Comparison of ENCODE assay signal across 10 cellular contexts in genomic region chr3:53846851-53847155, GRCh38. TPM values are rescaled to one million over a fixed set of nuclear protein-coding genes. Genes with fewer than 3 reads are reported as not detected.
A peak's percentile ranks its signal among the peaks of the same experiment; 100 is the strongest.
DNase-seq lines count a peak whose midpoint lies in the region; ATAC-seq and TF ChIP-seq lines count a peak whose summit lies in the region.
"Had no signal": no experiment of that assay in that cellular context is flagged by ENCODE, and none has a peak within 500 bp of the region (broad histone marks: within the 10 kb centered on the region; RNA-seq: fewer than 3 reads in every experiment).

No MANE protein-coding gene starts in this region.

- no peak overlapping the region for H2BK15ac ChIP-seq in mesendoderm (replicated peaks; ENCODE audit: low read depth)

- H3K36me3 ChIP-seq in mesendoderm (ENCODE audit: control insufficient read depth, insufficient read depth, low read length) (no peaks in the 10 kb centered on the region), tibial artery (no peaks in the 10 kb centered on the region)
- H3K36me3 ChIP-seq: BLaER1 treated with 17β-estradiol and CSF1 and Interleukin-3, amounts not matched to agents 10 nM and 100 nM had no signal

- H4K8ac ChIP-seq in mesendoderm (ENCODE audit: low read depth, low read length), result no peak overlapping the region

- H3K56ac ChIP-seq in mesendoderm (ENCODE audit: low read length), result peak overlapping the region; percentile 84

- peak overlapping the region; percentile 51 for H3K4me2 ChIP-seq in mesendoderm (ENCODE audit: low read length)

- H3K9ac ChIP-seq in mesendoderm (ENCODE audit: low read length), result peak overlapping the region; percentile 74
- H3K9ac ChIP-seq: BLaER1 treated with 17β-estradiol and CSF1 and Interleukin-3, amounts not matched to agents 10 nM and 100 nM had no signal

- H4K5ac ChIP-seq in mesendoderm (ENCODE audit: low read length), result no peak overlapping the region

- no peaks in the 10 kb centered on the region for H3K9me3 ChIP-seq in tibial artery

- H3K27me3 ChIP-seq in mesendoderm (ENCODE audit: insufficient read depth, low read length, poor library complexity) (peaks cover 3% of the 10 kb centered on the region), tibial artery (peaks cover 0 to 20% of the 10 kb centered on the region in 2 donors)

- no peak overlapping the region for H2BK120ac ChIP-seq in mesendoderm (ENCODE audit: low read depth, low read length)

- H3K4ac ChIP-seq in mesendoderm (ENCODE audit: low read depth, low read length), result no peak overlapping the region

- peaks cover 53% of the 10 kb centered on the region for H3K27me3 Mint-ChIP-seq in activated T-cell treated with anti-CD3 and anti-CD28 coated beads, Interleukin-2, amount 50 U/mL, for 72 hours (ENCODE audit: low read depth)

- no peaks in the 10 kb centered on the region for H3K9me3 Mint-ChIP-seq in activated T-cell treated with anti-CD3 and anti-CD28 coated beads, Interleukin-2, amount 50 U/mL, for 72 hours

- H3K27ac Mint-ChIP-seq in activated T-cell treated with anti-CD3 and anti-CD28 coated beads, Interleukin-2, amount 50 U/mL, for 72 hours, result no peak overlapping the region

- in situ Hi-C loops in astrocyte of the cerebellum (cut with HindIII; ENCODE audit: low sequenced_read_pairs), result no loop called here

- no peak for TF ChIP-seq POLR2A in erythroblast (IDR thresholded peaks at IDR 0.05; ENCODE audit: low read length)

- H3K36me3 Mint-ChIP-seq in activated T-cell treated with anti-CD3 and anti-CD28 coated beads, Interleukin-2, amount 50 U/mL, for 72 hours (ENCODE audit: insufficient read depth in 2 of 2), result peaks cover 0 to 1% of the 10 kb centered on the region in 2 donors

- H3K4me3 Mint-ChIP-seq in activated T-cell treated with anti-CD3 and anti-CD28 coated beads, Interleukin-2, amount 50 U/mL, for 72 hours, result peak overlapping the region; percentile 60 to 79

- TF ChIP-seq CTCF in astrocyte of the cerebellum (IDR thresholded peaks at IDR 0.05; ENCODE audit: low read depth, low read length, missing control alignments) (no peak), tibial artery (IDR thresholded peaks at IDR 0.05) (no peak)

- H3K4me3 ChIP-seq in astrocyte of the cerebellum (ENCODE audit: low read depth, low read length) (peak overlapping the region; percentile 52), mesendoderm (ENCODE audit: low read length) (no peak overlapping the region), tibial artery (peak overlapping the region; percentile 56 to 71)

- H3K4me1 ChIP-seq in mesendoderm (ENCODE audit: control insufficient read depth, low read depth, low read length), result peaks cover 10% of the 10 kb centered on the region
- peaks cover 0 to 37% (median 6%) of the 10 kb centered on the region in 4 donors for H3K4me1 ChIP-seq in tibial artery

- no CpG with 5 or more reads among the region's 10 CpGs for WGBS in mesendoderm (ENCODE audit: extremely low coverage, insufficient coverage, low lambda C conversion rate)

- no peak overlapping the region for H3K23ac ChIP-seq in mesendoderm (ENCODE audit: low read length)

- ATAC-seq in activated T-cell treated with anti-CD3 and anti-CD28 coated beads, Interleukin-2, amount 50 U/mL, for 72 hours (replicated peaks in 1 of 2), result no peak
- no peak for ATAC-seq in HG02970 (IDR thresholded peaks at IDR 0.05; ENCODE audit: low FRiP score, unreplicated experiment)

- H2BK5ac ChIP-seq in mesendoderm (ENCODE audit: low read length), result no peak overlapping the region

- intact Hi-C loops in tibial artery (cut with DNase I; ENCODE audit: low total_unique reads), result no loop called here

- H3K27ac ChIP-seq in mesendoderm (ENCODE audit: low read depth, low read length) (no peak overlapping the region), tibial artery (no peak overlapping the region)
- H3K27ac ChIP-seq: BLaER1 treated with 17β-estradiol and CSF1 and Interleukin-3, amounts not matched to agents 10 nM and 100 nM had no signal

- no peaks in the 10 kb centered on the region for H3K79me2 ChIP-seq in mesendoderm (ENCODE audit: control insufficient read depth, insufficient read depth, low read length)

- no peaks in the 10 kb centered on the region for H3K79me1 ChIP-seq in mesendoderm (ENCODE audit: low read length)

- no peak overlapping the region for H2AK5ac ChIP-seq in mesendoderm (ENCODE audit: low read length)

- no peak overlapping the region for H3K18ac ChIP-seq in mesendoderm (ENCODE audit: low read length)

- no peaks in the 10 kb centered on the region for H3K4me1 Mint-ChIP-seq in activated T-cell treated with anti-CD3 and anti-CD28 coated beads, Interleukin-2, amount 50 U/mL, for 72 hours (ENCODE audit: low read depth)

- no peak for DNase-seq in activated T-cell treated with anti-CD3 and anti-CD28 coated beads, Interleukin-2, amount 50 U/mL, for 72 hours
- DNase-seq in activated T-cell treated with anti-CD3 and anti-CD28 coated beads for 4 hours, result no peak
- DNase-seq in astrocyte of the cerebellum (ENCODE audit: low read depth), result no peak
- DNase-seq in mesendoderm, result no peak
- no peak for DNase-seq in tibial artery
- no peak for DNase-seq in erythroblast (lab: John Stamatoyannopoulos, UW)
- DNase-seq in stimulated activated naive CD4-positive, alpha-beta T cell treated with Interleukin-2 at 50 U/mL for 16 hours (lab: John Stamatoyannopoulos, UW), result no peak

RNA-seq across cellular contexts. Expression of gene IL17RB, which starts 0.4 kb away (rescaled TPM):
- total RNA-seq in activated T-cell treated with anti-CD3 and anti-CD28 coated beads, Interleukin-2, amount 50 U/mL, for 72 hours, result 1 to 10 TPM in 1 of 2 donors, under 1 TPM in 1; 0.26 to 2.1 TPM
- polyA plus RNA-seq in mesendoderm (2013, experiment 1 of 2), result 2.6 TPM
- 2.5 TPM for polyA plus RNA-seq in mesendoderm (2013, experiment 2 of 2)
- total RNA-seq: lung microvascular endothelial cell had no signal

RNA-seq across cellular contexts. Expression of gene CHDH, which starts 0.6 kb away (rescaled TPM):
- total RNA-seq in activated T-cell treated with anti-CD3 and anti-CD28 coated beads, Interleukin-2, amount 50 U/mL, for 72 hours, result under 1 TPM; 0.69 to 0.89 TPM
- 2.1 TPM for polyA plus RNA-seq in mesendoderm (2013, experiment 1 of 2)
- polyA plus RNA-seq in mesendoderm (2013, experiment 2 of 2), result 2.1 TPM

RNA-seq across cellular contexts. Expression of gene ACTR8, which starts 35.1 kb away (rescaled TPM):
- total RNA-seq in activated T-cell treated with anti-CD3 and anti-CD28 coated beads, Interleukin-2, amount 50 U/mL, for 72 hours, result 10 to 100 TPM; 39.2 to 47.2 TPM
- polyA plus RNA-seq in mesendoderm (2013, experiment 1 of 2), result 11.6 TPM
- 11.4 TPM for polyA plus RNA-seq in mesendoderm (2013, experiment 2 of 2)

RNA-seq across cellular contexts. Expression of gene SELENOK, which starts 44.9 kb away (rescaled TPM):
- 10 to 100 TPM; 60.3 to 77.0 TPM for total RNA-seq in activated T-cell treated with anti-CD3 and anti-CD28 coated beads, Interleukin-2, amount 50 U/mL, for 72 hours
- 52.9 TPM for polyA plus RNA-seq in mesendoderm (2013, experiment 1 of 2)
- 52.7 TPM for polyA plus RNA-seq in mesendoderm (2013, experiment 2 of 2)
